ENCODE assay signal across 14 cellular contexts in genomic region chr11:17822021-17822781, GRCh38.
A peak's percentile ranks its signal among the peaks of the same experiment; 100 is the strongest.
DNase-seq lines count a peak whose midpoint lies in the region; ATAC-seq and TF ChIP-seq lines count a peak whose summit lies in the region.
"Had no signal": no experiment of that assay in that cellular context is flagged by ENCODE, and none has a peak within 500 bp of the region (broad histone marks: within the 10 kb centered on the region; RNA-seq: fewer than 3 reads in every experiment).

No MANE protein-coding gene starts in this region.

- no peaks in the 10 kb centered on the region for H3K9me3 ChIP-seq in body of pancreas
- H3K9me3 ChIP-seq in gastroesophageal sphincter: no peaks in the 10 kb centered on the region
- H3K9me3 ChIP-seq: SJSA1 had no signal

- no peak for TF ChIP-seq POLR2A in body of pancreas (IDR thresholded peaks at IDR 0.05)
- TF ChIP-seq POLR2A in gastroesophageal sphincter (IDR thresholded peaks at IDR 0.05): no peak

- intact Hi-C loops in body of pancreas (cut with DNase I): no loop called here

- no peaks in the 10 kb centered on the region for H3K36me3 ChIP-seq in body of pancreas (replicated peaks in 1 of 2; ENCODE audit: insufficient read depth in 1 of 2, low read depth in 2 of 2)
- no peaks in the 10 kb centered on the region for H3K36me3 ChIP-seq in gastroesophageal sphincter
- H3K36me3 ChIP-seq: SJSA1 had no signal

- TF ChIP-seq EP300 in gastroesophageal sphincter (IDR thresholded peaks at IDR 0.05): no peak

- H3K4me1 ChIP-seq in body of pancreas (no peaks in the 10 kb centered on the region), gastroesophageal sphincter (peaks cover 9 to 25% (median 15%) of the 10 kb centered on the region in 3 donors)
- H3K4me1 ChIP-seq: SJSA1 had no signal

- TF ChIP-seq CTCF in body of pancreas (IDR thresholded peaks at IDR 0.05) (no peak), gastroesophageal sphincter (IDR thresholded peaks at IDR 0.05) (peak in 1 of 4 experiments; percentile 33)

- no peaks in the 10 kb centered on the region for H3K27me3 ChIP-seq in body of pancreas
- no peaks in the 10 kb centered on the region for H3K27me3 ChIP-seq in gastroesophageal sphincter

- H3K27ac ChIP-seq in body of pancreas (no peak overlapping the region), gastroesophageal sphincter (peak overlapping the region in 3 of 4 donors; percentile 47 to 50 (median 50))
- H3K27ac ChIP-seq: KMS-11, SJSA1 had no signal

- 77 to 86% methylated on average over 7 of the region's 7 CpGs for WGBS in body of pancreas, 2 donors
- WGBS in gastroesophageal sphincter (ENCODE audit: low coverage in 1 of 2), 2 donors: 17 to 40% methylated on average over 6 to 7 of the region's 7 CpGs

- DNase-seq in GM04504 (ENCODE audit: low read depth) (peak; percentile 49), body of pancreas (no peak), skeletal muscle cell (ENCODE audit: low read depth) (peak; percentile 41), Ammon's horn (ENCODE audit: low spot score) (no peak), germinal center (ENCODE audit: low spot score) (no peak), NCI-H2029 treated with DMSO at 0.1 percent for 48 hours (lab: John Stamatoyannopoulos, UW) (no peak), NCI-H1105 treated with DMSO at 0.1 percent for 48 hours (lab: John Stamatoyannopoulos, UW) (no peak)
- DNase-seq: activated CD4-positive, CD25-positive, alpha-beta regulatory T cell; CD4-positive, alpha-beta memory T cell; GDM1; NCI-H187 treated with DMSO at 0.1 percent for 48 hours had no signal

- H3K4me3 ChIP-seq in body of pancreas (no peak overlapping the region), gastroesophageal sphincter (no peak overlapping the region), skeletal muscle cell (ENCODE audit: low read depth, low read length) (no peak overlapping the region)
- H3K4me3 ChIP-seq: SJSA1 had no signal

- ATAC-seq in body of pancreas (peak; percentile 38), gastroesophageal sphincter (peak; percentile 77)

Comparison
In these comparisons a context has a peak if more than half of its experiments do, and no peak if none do; other contexts are left out.
1. DNase-seq: peak in GM04504 (single experiment) and skeletal muscle cell (single experiment); none in body of pancreas (0 of 4), Ammon's horn (single experiment), germinal center (single experiment), NCI-H2029 treated with DMSO at 0.1 percent for 48 hours (single experiment) and NCI-H1105 treated with DMSO at 0.1 percent for 48 hours (single experiment).
2. H3K27ac ChIP-seq: peak in gastroesophageal sphincter (3 of 4); none in body of pancreas (0 of 4).